In the genomic region with DNA sequence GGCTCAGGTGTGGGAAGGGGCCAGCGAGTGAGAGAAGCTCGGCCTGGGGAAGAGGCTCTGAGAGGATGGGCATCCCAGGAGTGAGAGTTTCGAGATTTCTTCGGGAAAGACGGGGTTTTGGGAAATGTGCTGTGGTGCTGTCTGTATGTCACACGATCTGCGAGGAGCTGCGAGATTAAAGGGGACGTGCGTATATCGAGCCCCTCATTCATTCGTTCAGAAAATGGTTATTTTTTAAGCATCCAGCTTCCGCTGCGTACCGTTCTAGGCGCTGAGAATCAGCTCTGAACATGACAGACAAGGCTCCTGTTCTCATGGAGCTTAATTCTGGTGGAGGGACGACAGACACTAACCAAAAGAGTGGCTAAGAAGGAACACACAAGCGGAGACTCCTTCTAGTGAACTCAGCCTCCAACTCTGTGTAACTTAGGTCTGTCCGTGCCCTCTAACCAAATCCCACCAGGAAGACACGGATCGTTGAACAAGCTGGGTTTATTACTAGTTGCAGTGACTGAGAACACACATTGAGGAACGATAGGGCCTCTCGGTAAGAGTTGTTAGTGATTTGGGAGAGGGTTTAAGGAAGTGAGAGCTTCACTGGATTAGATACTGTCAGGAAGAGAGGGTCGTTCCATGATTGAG, we compare ENCODE assay signal across 8 cellular contexts. TPM values are rescaled to one million over a fixed set of nuclear protein-coding genes. Genes with fewer than 3 reads are reported as not detected.
A peak's percentile ranks its signal among the peaks of the same experiment; 100 is the strongest.
DNase-seq lines count a peak whose midpoint lies in the region; ATAC-seq and TF ChIP-seq lines count a peak whose summit lies in the region.

No MANE protein-coding gene starts in this region.

- no peaks in the 10 kb centered on the region for H3K27me3 ChIP-seq in heart left ventricle
- H3K27me3 ChIP-seq in effector memory CD4-positive, alpha-beta T cell (replicated peaks; ENCODE audit: control insufficient read depth, insufficient read depth, low read length, poor library complexity, severe bottlenecking): no peaks in the 10 kb centered on the region
- H3K27me3 ChIP-seq in muscle layer of duodenum (ENCODE audit: low read depth, low read length): no peaks in the 10 kb centered on the region

- peak overlapping the region; percentile 92 to 99 (median 96) for H3K27ac ChIP-seq in heart left ventricle
- H3K27ac ChIP-seq in effector memory CD4-positive, alpha-beta T cell (ENCODE audit: insufficient read depth, low read length, poor library complexity, severe bottlenecking): peak overlapping the region; percentile 97
- H3K27ac ChIP-seq in muscle layer of duodenum (ENCODE audit: low read length): peak overlapping the region; percentile 93

- 1 to 2% (median 2%) methylated on average over 19 to 24 of the region's 24 CpGs for WGBS in heart left ventricle, 4 donors

- H3K36me3 ChIP-seq in heart left ventricle (no peaks in the 10 kb centered on the region), muscle layer of duodenum (ENCODE audit: control insufficient read depth in 1 of 2, insufficient read depth in 2 of 2, low read length in 2 of 2) (peaks cover 0 to 10% of the 10 kb centered on the region in 2 donors)
- H3K36me3 ChIP-seq in effector memory CD4-positive, alpha-beta T cell (ENCODE audit: control insufficient read depth, insufficient read depth, low read length): no peaks in the 10 kb centered on the region

- peaks cover 4 to 57% (median 42%) of the 10 kb centered on the region in 12 donors for H3K4me1 ChIP-seq in heart left ventricle
- peaks cover 27% of the 10 kb centered on the region for H3K4me1 ChIP-seq in effector memory CD4-positive, alpha-beta T cell (ENCODE audit: control insufficient read depth, insufficient read depth, low read length, poor library complexity, severe bottlenecking)
- peaks cover 15 to 28% of the 10 kb centered on the region in 2 donors for H3K4me1 ChIP-seq in muscle layer of duodenum (ENCODE audit: control insufficient read depth in 1 of 2, insufficient read depth in 2 of 2, low read length in 2 of 2)

- TF ChIP-seq CTCF in heart left ventricle (IDR thresholded peaks at IDR 0.05): no peak

- no peak for TF ChIP-seq POLR2A in heart left ventricle (IDR thresholded peaks at IDR 0.05)

- H3K4me3 ChIP-seq in heart left ventricle: peak overlapping the region; percentile 74 to 96 (median 87)
- peak overlapping the region; percentile 80 for H3K4me3 ChIP-seq in effector memory CD4-positive, alpha-beta T cell (ENCODE audit: insufficient read depth, low read depth, low read length, poor library complexity, severe bottlenecking)
- H3K4me3 ChIP-seq in muscle layer of duodenum (ENCODE audit: low read depth in 1 of 2, low read length in 2 of 2): peak overlapping the region; percentile 92

- ATAC-seq in heart left ventricle (no peak), HG03159 (IDR thresholded peaks at IDR 0.05; ENCODE audit: unreplicated experiment) (no peak)
- no peak for ATAC-seq in activated CD4-positive, CD25-positive, alpha-beta regulatory T cell treated with anti-CD3 and anti-CD28 coated beads, Interleukin-2, amount 50 U/mL, for 24 hours

- intact Hi-C loops in heart left ventricle (cut with DNase I): loop anchor here in 9 of 10 donors (5.0 to 10.0 kb wide), 7 partner anchors 40 to 180 kb away; a partner anchor contains a TSS
- intact Hi-C loops in cardiac septum (cut with DNase I): loop anchor here (2.0 to 5.0 kb wide), 4 partner anchors 46 to 620 kb away; a partner anchor contains a TSS

- H3K9me3 ChIP-seq in heart left ventricle (no peaks in the 10 kb centered on the region), muscle layer of duodenum (ENCODE audit: control insufficient read depth in 1 of 2, low read length in 2 of 2) (no peaks in the 10 kb centered on the region)
- H3K9me3 ChIP-seq in effector memory CD4-positive, alpha-beta T cell (ENCODE audit: control insufficient read depth, low read length): no peaks in the 10 kb centered on the region

- DNase-seq in heart left ventricle (no peak), cardiac septum (ENCODE audit: low spot score) (no peak), RPMI7951 (ENCODE audit: low read depth) (peak; percentile 24), cerebellar nuclear complex (lab: John Stamatoyannopoulos, UW) (no peak)
- no peak for DNase-seq in effector memory CD4-positive, alpha-beta T cell

RNA-seq across cellular contexts. Expression of a gene that starts 0.8 kb away (rescaled TPM):
- 100 to 1,000 TPM in 2 of 9 donors, 10 to 100 TPM in 7; 63.2 to 110 (median 85.5) TPM for total RNA-seq in heart left ventricle
- 10 to 100 TPM in 1 of 2 donors, 1 to 10 TPM in 1; 7.8 to 50.5 TPM for polyA plus RNA-seq in heart left ventricle
- total RNA-seq in cardiac septum: 94.4 TPM
- total RNA-seq in RPMI7951 (2014; rRNA removed; shearing (Covaris generic)): 45.3 and 58.3 TPM in 2 replicates
